ENCODE assay signal across 1 cellular context in genomic region chr10:119769886-119770285, GRCh38.
TF ChIP-seq lines count a peak whose summit lies in the region.

No MANE protein-coding gene starts in this region.

TF ChIP-seq in K562, 482 proteins besides CTCF, POLR2A, EP300 and RAD21 (continued from another document):
- TF ChIP-seq ZNF398 (CRISPR knock-in tag; IDR thresholded peaks at IDR 0.05) (no peak), TAF9B (IDR thresholded peaks at IDR 0.05; ENCODE audit: partially characterized antibody) (no peak), ARID1B (IDR thresholded peaks at IDR 0.05) (peak; percentile 58), NBN (IDR thresholded peaks at IDR 0.05; ENCODE audit: low read depth) (no peak), GATAD2B (IDR thresholded peaks at IDR 0.05; ENCODE audit: borderline replicate concordance) (no peak), ETV6 (IDR thresholded peaks at IDR 0.05; ENCODE audit: borderline replicate concordance in 1 of 2, low read depth in 2 of 2, low read length in 1 of 2) (peak in 1 of 2 experiments; percentile 39; a peak in 1 of 4 replicates), ETV6 (CRISPR knock-in tag; IDR thresholded peaks at IDR 0.05; ENCODE audit: borderline replicate concordance) (no peak), SMARCA5 (IDR thresholded peaks at IDR 0.05) (no peak), SETDB1 (IDR thresholded peaks at IDR 0.05; ENCODE audit: low read length) (no peak), USF1 (CRISPR knock-in tag; IDR thresholded peaks at IDR 0.05) (no peak), SP2 (IDR thresholded peaks at IDR 0.05; ENCODE audit: extremely low read depth, low read depth, low read length, poor library complexity, severe bottlenecking) (no peak), L3MBTL2 (IDR thresholded peaks at IDR 0.05) (no peak), ZNF655 (CRISPR knock-in tag; IDR thresholded peaks at IDR 0.05) (no peak), RCOR1 (IDR thresholded peaks at IDR 0.05; ENCODE audit: borderline replicate concordance in 1 of 2, low read depth in 2 of 2, low read length in 2 of 2) (peak in 1 of 2 experiments; percentile 36; a peak in 1 of 4 replicates), FOXK2 (conservative IDR thresholded peaks at IDR 0.05 in 1 of 2, IDR thresholded peaks at IDR 0.05 in 1 of 2; ENCODE audit: low read depth in 2 of 2) (no peak), ATF3 (IDR thresholded peaks at IDR 0.05) (peak; percentile 40; the same call in 1 of the 2 replicates), ATF3 (CRISPR knock-in tag; conservative IDR thresholded peaks at IDR 0.05) (no peak), MAZ (CRISPR knock-in tag; conservative IDR thresholded peaks at IDR 0.05 in 1 of 2, IDR thresholded peaks at IDR 0.05 in 1 of 2) (no peak), FOXM1 (IDR thresholded peaks at IDR 0.05; ENCODE audit: low read depth) (no peak), FOXM1 (CRISPR knock-in tag; IDR thresholded peaks at IDR 0.05; ENCODE audit: low read depth) (no peak), NCOA6 (IDR thresholded peaks at IDR 0.05) (no peak), MEF2D (tag; conservative IDR thresholded peaks at IDR 0.05; ENCODE audit: low read depth) (no peak), RERE (CRISPR knock-in tag; IDR thresholded peaks at IDR 0.05; ENCODE audit: borderline replicate concordance) (no peak), ZNF121 (CRISPR knock-in tag; conservative IDR thresholded peaks at IDR 0.05) (no peak), NR4A1 (CRISPR knock-in tag; IDR thresholded peaks at IDR 0.05) (no peak), NR4A1 (tag; IDR thresholded peaks at IDR 0.05) (no peak), TFAM (CRISPR knock-in tag; conservative IDR thresholded peaks at IDR 0.05) (no peak), KAT7 (CRISPR knock-in tag; IDR thresholded peaks at IDR 0.05; ENCODE audit: borderline replicate concordance) (no peak), ZNF354B (CRISPR knock-in tag; IDR thresholded peaks at IDR 0.05) (no peak), ZZZ3 (IDR thresholded peaks at IDR 0.05) (no peak), PHB2 (IDR thresholded peaks at IDR 0.05; ENCODE audit: low read depth) (no peak), CEBPG (CRISPR knock-in tag; IDR thresholded peaks at IDR 0.05) (no peak), CEBPG (tag; conservative IDR thresholded peaks at IDR 0.05 in 1 of 2, IDR thresholded peaks at IDR 0.05 in 1 of 2) (no peak), CC2D1A (IDR thresholded peaks at IDR 0.05) (no peak), PTBP1 (IDR thresholded peaks at IDR 0.05; ENCODE audit: low read depth, low read length) (no peak), SMARCE1 (IDR thresholded peaks at IDR 0.05) (peak; percentile 34; the same call in 1 of the 2 replicates), MYBL2 (IDR thresholded peaks at IDR 0.05; ENCODE audit: low read depth) (no peak), MYBL2 (CRISPR knock-in tag; IDR thresholded peaks at IDR 0.05; ENCODE audit: borderline replicate concordance) (no peak), SMARCA4 (IDR thresholded peaks at IDR 0.05) (0 out of 2 replicates have a peak, but pooled peaks have one; percentile 33), NR2F6 (CRISPR knock-in tag; IDR thresholded peaks at IDR 0.05) (no peak), ZNF12 (CRISPR knock-in tag; IDR thresholded peaks at IDR 0.05) (no peak), JUNB (CRISPR knock-in tag; conservative IDR thresholded peaks at IDR 0.05) (no peak), NFATC3 (IDR thresholded peaks at IDR 0.05) (no peak), HINFP (tag; conservative IDR thresholded peaks at IDR 0.05; ENCODE audit: low read depth) (no peak), MED1 (CRISPR knock-in tag; IDR thresholded peaks at IDR 0.05; ENCODE audit: borderline replicate concordance) (no peak), ERF (CRISPR knock-in tag; IDR thresholded peaks at IDR 0.05) (no peak), SRSF1 (IDR thresholded peaks at IDR 0.05; ENCODE audit: low read depth, low read length) (no peak), FOSL1 (tag; conservative IDR thresholded peaks at IDR 0.05) (peak; percentile 72), CBFA2T2 (conservative IDR thresholded peaks at IDR 0.05) (no peak)
